In genomic region chr6:19713411-19713810, GRCh38 we compare ENCODE assay signal across 29 cellular contexts.
"Had no signal": no experiment of that assay in that cellular context is flagged by ENCODE, and none has a peak within 500 bp of the region (broad histone marks: within the 10 kb centered on the region; RNA-seq: fewer than 3 reads in every experiment).

No MANE protein-coding gene starts in this region.

- FAIRE-seq: endometrium, keratinocyte had no signal

- H3K27ac ChIP-seq: gastroesophageal sphincter, hepatocyte, parathyroid adenoma, psoas muscle, right atrium auricular region, stomach, thyroid gland, upper lobe of left lung had no signal

- H3K9me3 ChIP-seq: ascending aorta, gastroesophageal sphincter, psoas muscle, right atrium auricular region, stomach, thyroid gland, upper lobe of left lung had no signal

- H3K9me3 Mint-ChIP-seq: activated CD4-positive, alpha-beta memory T cell treated with anti-CD3 and anti-CD28 coated beads, Interleukin-2, amount 10 ng/mL, durations not matched to agents 7 days and 5 days; activated CD4-positive, alpha-beta T cell treated with anti-CD3 and anti-CD28 coated beads, Interleukin-2, amount 10 ng/mL, durations not matched to agents 7 days and 5 days; activated naive CD4-positive, alpha-beta T cell treated with anti-CD3 and anti-CD28 coated beads, Interleukin-2, amount 10 ng/mL, durations not matched to agents 7 days and 5 days; activated naive CD8-positive, alpha-beta T cell treated with anti-CD3 and anti-CD28 coated beads, Interleukin-2, amount 10 ng/mL, durations not matched to agents 7 days and 5 days; activated T-cell treated with anti-CD3 and anti-CD28 coated beads, Interleukin-2, amount 50 U/mL, for 24 hours; dendritic cell treated with granulocyte-macrophage colony-stimulating factor and Interleukin-4, amounts not matched to agents 40 ng/mL and 50 ng/mL, for 4 days had no signal

- ATAC-seq: gastroesophageal sphincter; psoas muscle; stimulated activated naive B cell treated with anti-CD40 and anti-IgM and Interleukin-4, amounts not matched to agents 10 μg/mL and 1 μg/mL and 100 μg/mL, for 72 hours; WTC11 had no signal

- H3K36me3 Mint-ChIP-seq: activated naive CD4-positive, alpha-beta T cell treated with anti-CD3 and anti-CD28 coated beads, Interleukin-2, amount 10 ng/mL, durations not matched to agents 7 days and 5 days; activated naive CD8-positive, alpha-beta T cell treated with anti-CD3 and anti-CD28 coated beads, Interleukin-2, amount 10 ng/mL, durations not matched to agents 7 days and 5 days; mesothelial cell of epicardium; naive B cell; stimulated activated naive B cell treated with anti-CD40 and anti-IgM and Interleukin-4, amounts not matched to agents 10 μg/mL and 1 μg/mL and 100 μg/mL, for 72 hours had no signal

- H3K4me1 Mint-ChIP-seq: activated CD4-positive, alpha-beta memory T cell treated with anti-CD3 and anti-CD28 coated beads, Interleukin-2, amount 10 ng/mL, durations not matched to agents 7 days and 5 days; activated CD4-positive, alpha-beta T cell treated with anti-CD3 and anti-CD28 coated beads, Interleukin-2, amount 10 ng/mL, durations not matched to agents 7 days and 5 days; activated naive CD4-positive, alpha-beta T cell treated with anti-CD3 and anti-CD28 coated beads, Interleukin-2, amount 10 ng/mL, durations not matched to agents 7 days and 5 days; activated naive CD8-positive, alpha-beta T cell treated with anti-CD3 and anti-CD28 coated beads, Interleukin-2, amount 10 ng/mL, durations not matched to agents 7 days and 5 days; naive B cell; stimulated activated naive B cell treated with anti-CD40 and anti-IgM and Interleukin-4, amounts not matched to agents 10 μg/mL and 1 μg/mL and 100 μg/mL, for 72 hours had no signal

- H3K4me1 ChIP-seq: parathyroid adenoma, psoas muscle, right atrium auricular region, stomach, thyroid gland, upper lobe of left lung had no signal

- H3K27me3 ChIP-seq: ascending aorta, gastroesophageal sphincter, hepatocyte, right atrium auricular region, stomach, thyroid gland, upper lobe of left lung had no signal

- DNase-seq: activated CD4-positive, alpha-beta memory T cell treated with anti-CD3 and anti-CD28 coated beads, Interleukin-2, amount 10 ng/mL, durations not matched to agents 7 days and 5 days; activated CD4-positive, alpha-beta T cell treated with anti-CD3 and anti-CD28 coated beads for 1 hour; activated CD4-positive, alpha-beta T cell treated with anti-CD3 and anti-CD28 coated beads, Interleukin-2, amount 10 ng/mL, durations not matched to agents 7 days and 5 days; activated CD8-positive, alpha-beta memory T cell treated with anti-CD3 and anti-CD28 coated beads, Interleukin-2, amount 50 U/mL, for 48 hours; activated gamma-delta T cell; activated naive CD4-positive, alpha-beta T cell treated with anti-CD3 and anti-CD28 coated beads, Interleukin-2, amount 10 ng/mL, durations not matched to agents 7 days and 5 days; activated naive CD8-positive, alpha-beta T cell treated with anti-CD3 and anti-CD28 coated beads, Interleukin-2, amount 10 ng/mL, durations not matched to agents 7 days and 5 days; activated T-cell treated with anti-CD3 and anti-CD28 coated beads, Interleukin-2, amount 50 U/mL, for 24 hours; central memory CD4-positive, alpha-beta T cell; effector CD8-positive, alpha-beta T cell; naive B cell; psoas muscle; stimulated activated CD4-positive, alpha-beta T cell treated with anti-CD3 and anti-CD28 coated beads, Interleukin-1b, Interleukin-23, amount 100 ng/mL, for 48 hours; stimulated activated naive B cell treated with anti-CD40 and anti-IgM and Interleukin-4, amounts not matched to agents 10 μg/mL and 1 μg/mL and 100 μg/mL, for 72 hours; stomach; T-helper 2 cell; thyroid gland; upper lobe of left lung had no signal

- H3K27ac Mint-ChIP-seq: activated CD4-positive, alpha-beta memory T cell treated with anti-CD3 and anti-CD28 coated beads, Interleukin-2, amount 10 ng/mL, durations not matched to agents 7 days and 5 days; activated CD4-positive, alpha-beta T cell treated with anti-CD3 and anti-CD28 coated beads, Interleukin-2, amount 10 ng/mL, durations not matched to agents 7 days and 5 days; activated naive CD4-positive, alpha-beta T cell treated with anti-CD3 and anti-CD28 coated beads, Interleukin-2, amount 10 ng/mL, durations not matched to agents 7 days and 5 days; activated naive CD8-positive, alpha-beta T cell treated with anti-CD3 and anti-CD28 coated beads, Interleukin-2, amount 10 ng/mL, durations not matched to agents 7 days and 5 days; activated T-cell treated with anti-CD3 and anti-CD28 coated beads, Interleukin-2, amount 50 U/mL, for 24 hours; dendritic cell treated with granulocyte-macrophage colony-stimulating factor and Interleukin-4, amounts not matched to agents 40 ng/mL and 50 ng/mL, for 4 days; mesothelial cell of epicardium; naive B cell; stimulated activated naive B cell treated with anti-CD40 and anti-IgM and Interleukin-4, amounts not matched to agents 10 μg/mL and 1 μg/mL and 100 μg/mL, for 72 hours; WTC11 had no signal

- H3K27me3 Mint-ChIP-seq: activated CD4-positive, alpha-beta memory T cell treated with anti-CD3 and anti-CD28 coated beads, Interleukin-2, amount 10 ng/mL, durations not matched to agents 7 days and 5 days; activated CD4-positive, alpha-beta T cell treated with anti-CD3 and anti-CD28 coated beads, Interleukin-2, amount 10 ng/mL, durations not matched to agents 7 days and 5 days; activated naive CD4-positive, alpha-beta T cell treated with anti-CD3 and anti-CD28 coated beads, Interleukin-2, amount 10 ng/mL, durations not matched to agents 7 days and 5 days; activated naive CD8-positive, alpha-beta T cell treated with anti-CD3 and anti-CD28 coated beads, Interleukin-2, amount 10 ng/mL, durations not matched to agents 7 days and 5 days; activated T-cell treated with anti-CD3 and anti-CD28 coated beads, Interleukin-2, amount 50 U/mL, for 24 hours; dendritic cell treated with granulocyte-macrophage colony-stimulating factor and Interleukin-4, amounts not matched to agents 40 ng/mL and 50 ng/mL, for 4 days; naive B cell; stimulated activated naive B cell treated with anti-CD40 and anti-IgM and Interleukin-4, amounts not matched to agents 10 μg/mL and 1 μg/mL and 100 μg/mL, for 72 hours had no signal

- H3K9ac ChIP-seq: parathyroid adenoma had no signal

- H3K36me3 ChIP-seq: ascending aorta, gastroesophageal sphincter, right atrium auricular region, stomach, thyroid gland, upper lobe of left lung had no signal

- H3K4me3 ChIP-seq: ascending aorta, gastroesophageal sphincter, hepatocyte, psoas muscle, right atrium auricular region, smooth muscle cell, stomach, thyroid gland, upper lobe of left lung had no signal

- H3K4me3 Mint-ChIP-seq: activated CD4-positive, alpha-beta memory T cell treated with anti-CD3 and anti-CD28 coated beads, Interleukin-2, amount 10 ng/mL, durations not matched to agents 7 days and 5 days; activated CD4-positive, alpha-beta T cell treated with anti-CD3 and anti-CD28 coated beads, Interleukin-2, amount 10 ng/mL, durations not matched to agents 7 days and 5 days; activated naive CD4-positive, alpha-beta T cell treated with anti-CD3 and anti-CD28 coated beads, Interleukin-2, amount 10 ng/mL, durations not matched to agents 7 days and 5 days; activated naive CD8-positive, alpha-beta T cell treated with anti-CD3 and anti-CD28 coated beads, Interleukin-2, amount 10 ng/mL, durations not matched to agents 7 days and 5 days; activated T-cell treated with anti-CD3 and anti-CD28 coated beads, Interleukin-2, amount 50 U/mL, for 24 hours; dendritic cell treated with granulocyte-macrophage colony-stimulating factor and Interleukin-4, amounts not matched to agents 40 ng/mL and 50 ng/mL, for 4 days; mesothelial cell of epicardium; naive B cell; stimulated activated naive B cell treated with anti-CD40 and anti-IgM and Interleukin-4, amounts not matched to agents 10 μg/mL and 1 μg/mL and 100 μg/mL, for 72 hours; WTC11 had no signal
